ENCODE assay signal across 10 cellular contexts in the genomic region with DNA sequence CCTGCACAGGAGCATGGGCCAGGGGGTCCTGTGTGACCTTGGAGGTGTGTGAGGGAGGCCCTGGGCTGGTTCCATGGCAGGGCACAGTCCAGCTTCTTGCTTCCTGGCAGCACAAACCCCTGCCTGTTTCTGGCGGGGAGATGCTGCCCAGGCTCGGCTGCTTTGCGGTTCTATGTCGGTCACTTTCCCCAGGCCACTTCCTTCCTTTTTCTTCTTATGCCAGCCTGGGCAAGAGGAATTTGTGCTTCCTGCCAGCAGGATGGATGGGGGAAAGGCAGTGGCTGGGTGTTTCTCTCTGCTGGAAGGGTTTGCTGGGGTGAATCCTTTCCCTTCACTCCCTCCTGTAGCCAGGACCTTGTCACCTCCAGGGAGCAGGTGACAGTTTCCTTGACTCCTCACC. TPM values are rescaled to one million over a fixed set of nuclear protein-coding genes. Genes with fewer than 3 reads are reported as not detected.
DNase-seq lines count a peak whose midpoint lies in the region; ATAC-seq, FAIRE-seq and TF ChIP-seq lines count a peak whose summit lies in the region.
"Had no signal": no experiment of that assay in that cellular context is flagged by ENCODE, and none has a peak within 500 bp of the region (broad histone marks: within the 10 kb centered on the region; RNA-seq: fewer than 3 reads in every experiment).

No MANE protein-coding gene starts in this region.

- H3K27me3 ChIP-seq in endothelial cell of umbilical vein (ENCODE audit: control insufficient read depth in 2 of 2, insufficient read depth in 2 of 2, low read length in 2 of 2) (no peaks in the 10 kb centered on the region), osteoblast (ENCODE audit: insufficient read depth, low read length) (no peaks in the 10 kb centered on the region), hepatocyte (no peaks in the 10 kb centered on the region)
- H3K27me3 ChIP-seq: right lobe of liver had no signal

- H3K4me2 ChIP-seq in endothelial cell of umbilical vein (ENCODE audit: insufficient read depth, low read length) (peak overlapping the region; percentile 23), osteoblast (ENCODE audit: insufficient read depth, low read length) (peak overlapping the region; percentile 10), hepatocyte (no peak overlapping the region)

- TF ChIP-seq CTCF in AG10803 (conservative IDR thresholded peaks at IDR 0.05; ENCODE audit: low read length) (no peak), endothelial cell of umbilical vein (IDR thresholded peaks at IDR 0.05; ENCODE audit: extremely low read depth in 1 of 2, insufficient read depth in 1 of 2, low read depth in 1 of 2, low read length in 2 of 2) (no peak), osteoblast (IDR thresholded peaks at IDR 0.05; ENCODE audit: extremely low read depth, low read depth, low read length) (no peak), hepatocyte (IDR thresholded peaks at IDR 0.05; ENCODE audit: poor library complexity) (no peak)

- no peaks in the 10 kb centered on the region for H3K9me3 ChIP-seq in endothelial cell of umbilical vein (replicated peaks; ENCODE audit: control insufficient read depth, insufficient read depth, low read length)
- no peaks in the 10 kb centered on the region for H3K9me3 ChIP-seq in osteoblast (ENCODE audit: low read depth, low read length)
- H3K9me3 ChIP-seq in hepatocyte (ENCODE audit: low read depth): no peaks in the 10 kb centered on the region
- H3K9me3 ChIP-seq: right lobe of liver had no signal

- peak; percentile 76 for FAIRE-seq in endothelial cell of umbilical vein (lab: Jason Lieb, UNC)
- FAIRE-seq in urothelium cell line (lab: Jason Lieb, UNC): no peak

- H3K27ac Mint-ChIP-seq in stimulated activated naive B cell treated with anti-CD40 and anti-IgM and Interleukin-4, amounts not matched to agents 10 μg/mL and 1 μg/mL and 100 μg/mL, for 72 hours: no peak overlapping the region

- H3K27me3 Mint-ChIP-seq in stimulated activated naive B cell treated with anti-CD40 and anti-IgM and Interleukin-4, amounts not matched to agents 10 μg/mL and 1 μg/mL and 100 μg/mL, for 72 hours: peaks cover 5 to 15% of the 10 kb centered on the region in 2 donors

- peaks cover 85% of the 10 kb centered on the region for H3K79me2 ChIP-seq in endothelial cell of umbilical vein (ENCODE audit: control insufficient read depth, insufficient read depth, low read length)
- peaks cover 88% of the 10 kb centered on the region for H3K79me2 ChIP-seq in osteoblast (ENCODE audit: insufficient read depth, low read length)
- peaks cover 84% of the 10 kb centered on the region for H3K79me2 ChIP-seq in hepatocyte

- H3K4me1 Mint-ChIP-seq in stimulated activated naive B cell treated with anti-CD40 and anti-IgM and Interleukin-4, amounts not matched to agents 10 μg/mL and 1 μg/mL and 100 μg/mL, for 72 hours: peaks cover 0 to 5% of the 10 kb centered on the region in 2 donors
- H3K4me1 Mint-ChIP-seq: CD4-positive, CD25-positive, alpha-beta regulatory T cell had no signal

- no peaks in the 10 kb centered on the region for H3K9me2 ChIP-seq in hepatocyte (replicated peaks; ENCODE audit: insufficient read depth)

- dilution Hi-C loops in endothelial cell of umbilical vein (cut with MboI; ENCODE audit: extremely low pct_ligation_motif_present, low sequenced_read_pairs): no loop called here

- no peaks in the 10 kb centered on the region for H4K20me1 ChIP-seq in endothelial cell of umbilical vein (replicated peaks; ENCODE audit: control insufficient read depth, extremely low read depth, insufficient read depth, low read length)
- peaks cover 6% of the 10 kb centered on the region for H4K20me1 ChIP-seq in osteoblast (ENCODE audit: insufficient read depth, low read length)
- H4K20me1 ChIP-seq in hepatocyte (ENCODE audit: insufficient read depth, poor library complexity, severe bottlenecking): peaks cover 3% of the 10 kb centered on the region

- H3K4me3 Mint-ChIP-seq in stimulated activated naive B cell treated with anti-CD40 and anti-IgM and Interleukin-4, amounts not matched to agents 10 μg/mL and 1 μg/mL and 100 μg/mL, for 72 hours: no peak overlapping the region
- H3K4me3 Mint-ChIP-seq: CD4-positive, CD25-positive, alpha-beta regulatory T cell had no signal

- H3K4me3 ChIP-seq in AG10803 (ENCODE audit: low read length) (no peak overlapping the region), endothelial cell of umbilical vein (replicated peaks in 1 of 3; ENCODE audit: insufficient read depth in 1 of 3, low read depth in 1 of 3, low read length in 3 of 3) (no peak overlapping the region), osteoblast (ENCODE audit: insufficient read depth, low read length) (no peak overlapping the region), hepatocyte (no peak overlapping the region)
- H3K4me3 ChIP-seq: right lobe of liver had no signal

- H3K36me3 ChIP-seq in endothelial cell of umbilical vein (ENCODE audit: control insufficient read depth in 2 of 2, extremely low read depth in 1 of 2, insufficient read depth in 2 of 2, low read length in 2 of 2): no peaks in the 10 kb centered on the region
- no peaks in the 10 kb centered on the region for H3K36me3 ChIP-seq in osteoblast (ENCODE audit: insufficient read depth, low read length)
- no peaks in the 10 kb centered on the region for H3K36me3 ChIP-seq in hepatocyte (replicated peaks; ENCODE audit: insufficient read depth, low read depth)
- H3K36me3 ChIP-seq: right lobe of liver had no signal

- H3K9me3 Mint-ChIP-seq in stimulated activated naive B cell treated with anti-CD40 and anti-IgM and Interleukin-4, amounts not matched to agents 10 μg/mL and 1 μg/mL and 100 μg/mL, for 72 hours: no peaks in the 10 kb centered on the region

- intact Hi-C loops in endothelial cell of umbilical vein (cut with micrococcal nuclease): no loop called here

- no peaks in the 10 kb centered on the region for H3K9me1 ChIP-seq in endothelial cell of umbilical vein (replicated peaks; ENCODE audit: control insufficient read depth, extremely low read depth, insufficient read depth, low read length)

- no peak for TF ChIP-seq POLR2A in endothelial cell of umbilical vein (IDR thresholded peaks at IDR 0.05; ENCODE audit: low read depth, low read length)

- 100% methylated on average over 4 of the region's 4 CpGs for WGBS in hepatocyte (ENCODE audit: low lambda C conversion rate, missing lambda C conversion rate)

- H2AFZ ChIP-seq in endothelial cell of umbilical vein (ENCODE audit: low read depth, low read length) (no peak overlapping the region), osteoblast (ENCODE audit: low read length) (no peak overlapping the region), hepatocyte (no peak overlapping the region)

- DNase-seq in AG10803 (ENCODE audit: low read depth) (peak; percentile 52), NOMO-1 treated with DMSO at 0.1 percent for 48 hours (lab: John Stamatoyannopoulos, UW; ENCODE audit: unreplicated experiment) (peak; percentile 50), endothelial cell of umbilical vein (ENCODE audit: low read depth, low spot score) (no peak), osteoblast (ENCODE audit: insufficient read length, low spot score, missing footprints) (no peak), NCI-H1930 (lab: John Stamatoyannopoulos, UW) (no peak), urothelium cell line (ENCODE audit: low spot score) (no peak), hepatocyte (ENCODE audit: low spot score) (no peak)
- no peak for DNase-seq in stimulated activated naive B cell treated with anti-CD40 and anti-IgM and Interleukin-4, amounts not matched to agents 10 μg/mL and 1 μg/mL and 100 μg/mL, for 72 hours
- DNase-seq: CD4-positive, CD25-positive, alpha-beta regulatory T cell; right lobe of liver had no signal

- CTCF ChIA-PET in endothelial cell of umbilical vein (lab: Charles Lee): interaction anchor here (1.4 to 8.5 kb wide), 4 partner anchors 14 to 28 kb away, joined by 4 to 59 read pairs (median 5); partner anchors contain the start of gene ASAP2

- peak overlapping the region; percentile 53 for H3K27ac ChIP-seq in endothelial cell of umbilical vein (ENCODE audit: insufficient read depth, low read depth, low read length)
- peak overlapping the region; percentile 96 for H3K27ac ChIP-seq in osteoblast (ENCODE audit: low read depth, low read length)
- H3K27ac ChIP-seq in hepatocyte: no peak overlapping the region
- H3K27ac ChIP-seq: right lobe of liver had no signal

- peak overlapping the region; percentile 29 for H3K9ac ChIP-seq in endothelial cell of umbilical vein (replicated peaks; ENCODE audit: extremely low read depth, insufficient read depth, low read length)

- no TSS peak for BruUV-seq in endothelial cell of umbilical vein (replicated peaks; lab: Mats Ljungman, UMichigan)

- ATAC-seq in stimulated activated naive B cell treated with anti-CD40 and anti-IgM and Interleukin-4, amounts not matched to agents 10 μg/mL and 1 μg/mL and 100 μg/mL, for 72 hours (replicated peaks): no peak

- H3K4me1 ChIP-seq in endothelial cell of umbilical vein (ENCODE audit: control insufficient read depth, extremely low read depth, insufficient read depth, low read length) (peaks cover 100% of the 10 kb centered on the region), osteoblast (ENCODE audit: insufficient read depth, low read length) (peaks cover 84% of the 10 kb centered on the region), hepatocyte (ENCODE audit: insufficient read depth) (peaks cover 43% of the 10 kb centered on the region)

- H3K36me3 Mint-ChIP-seq in stimulated activated naive B cell treated with anti-CD40 and anti-IgM and Interleukin-4, amounts not matched to agents 10 μg/mL and 1 μg/mL and 100 μg/mL, for 72 hours: no peaks in the 10 kb centered on the region
- H3K36me3 Mint-ChIP-seq: CD4-positive, CD25-positive, alpha-beta regulatory T cell had no signal

- POLR2A ChIA-PET in endothelial cell of umbilical vein (lab: Charles Lee): no interaction called here

TF ChIP-seq in endothelial cell of umbilical vein, 7 proteins besides CTCF, POLR2A, EP300 and RAD21:
- peak; percentile 48 for TF ChIP-seq POLR2AphosphoS5 (IDR thresholded peaks at IDR 0.05; ENCODE audit: insufficient read depth, low read depth, low read length)
- TF ChIP-seq MYC (IDR thresholded peaks at IDR 0.05; ENCODE audit: low read depth, low read length): no peak
- TF ChIP-seq, protein P1, sequence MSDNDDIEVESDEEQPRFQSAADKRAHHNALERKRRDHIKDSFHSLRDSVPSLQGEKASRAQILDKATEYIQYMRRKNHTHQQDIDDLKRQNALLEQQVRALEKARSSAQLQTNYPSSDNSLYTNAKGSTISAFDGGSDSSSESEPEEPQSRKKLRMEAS (IDR thresholded peaks at IDR 0.05; ENCODE audit: insufficient read depth, insufficient read length): no peak

RNA-seq across cellular contexts. Expression of gene ASAP2, which starts 24.3 kb away (rescaled TPM):
- total RNA-seq in endothelial cell of umbilical vein (75.8 and 79.2 TPM in 2 replicates), osteoblast (56.0 and 66.2 TPM in 2 replicates), hepatocyte (17.1 and 21.3 TPM in 2 replicates)
- polyA plus RNA-seq in endothelial cell of umbilical vein (26.4 and 31.1 TPM in 2 replicates), hepatocyte (13.7 and 15.4 TPM in 2 replicates)
- 31.6 and 32.0 TPM in 2 replicates for polyA plus RNA-seq in endothelial cell of umbilical vein (2011; cell fraction: cytosol; rRNA removed)
- polyA plus RNA-seq in endothelial cell of umbilical vein (2011; cell fraction: nucleus; rRNA removed): 85.8 and 94.0 TPM in 2 replicates
- 39.1 and 42.5 TPM in 2 replicates for polyA plus RNA-seq in endothelial cell of umbilical vein (2012)
- 66.1 and 67.7 TPM in 2 replicates for polyA minus RNA-seq in endothelial cell of umbilical vein
- polyA minus RNA-seq in endothelial cell of umbilical vein (2011; cell fraction: cytosol; rRNA and poly(A)+ RNA removed): 7.3 TPM
- 92.1 and 117 TPM in 2 replicates for polyA minus RNA-seq in endothelial cell of umbilical vein (2011; cell fraction: nucleus; rRNA and poly(A)+ RNA removed)
- polyA plus RNA-seq: CD4-positive, CD25-positive, alpha-beta regulatory T cell had no signal

Comparison
In these comparisons a context has a peak if more than half of its experiments do, and no peak if none do; other contexts are left out.
1. DNase-seq: peak in AG10803 (single experiment) and NOMO-1 treated with DMSO at 0.1 percent for 48 hours (single experiment); none in endothelial cell of umbilical vein (single experiment), osteoblast (single experiment), NCI-H1930 (0 of 2), urothelium cell line (single experiment), hepatocyte (single experiment) and stimulated activated naive B cell treated with anti-CD40 and anti-IgM and Interleukin-4, amounts not matched to agents 10 μg/mL and 1 μg/mL and 100 μg/mL, for 72 hours (single experiment).